Comparison of ENCODE assay signal across 1 cellular context in the genomic region with DNA sequence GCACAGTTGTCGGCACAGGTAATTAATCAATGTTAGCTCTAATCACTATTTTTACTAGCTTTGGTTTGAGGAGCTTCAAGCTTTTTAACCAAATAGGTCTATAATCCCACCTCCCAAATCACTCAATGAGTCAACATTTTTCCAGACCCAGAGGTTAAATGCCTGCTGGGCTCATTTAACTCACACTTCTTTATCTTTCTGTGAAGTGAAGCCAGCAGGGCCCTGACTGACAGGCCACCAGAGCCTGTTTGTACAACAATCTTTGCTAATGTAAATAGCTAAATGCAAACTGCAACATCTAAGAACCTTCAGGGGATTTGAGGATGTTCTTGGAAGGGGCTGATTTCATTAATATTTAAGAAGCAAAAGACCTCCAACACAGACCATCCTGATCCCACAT.
TF ChIP-seq lines count a peak whose summit lies in the region.

No MANE protein-coding gene starts in this region.

TF ChIP-seq in GM23338, 12 proteins besides CTCF, POLR2A, EP300 and RAD21 (continued from another document):
- TF ChIP-seq, protein P1, sequence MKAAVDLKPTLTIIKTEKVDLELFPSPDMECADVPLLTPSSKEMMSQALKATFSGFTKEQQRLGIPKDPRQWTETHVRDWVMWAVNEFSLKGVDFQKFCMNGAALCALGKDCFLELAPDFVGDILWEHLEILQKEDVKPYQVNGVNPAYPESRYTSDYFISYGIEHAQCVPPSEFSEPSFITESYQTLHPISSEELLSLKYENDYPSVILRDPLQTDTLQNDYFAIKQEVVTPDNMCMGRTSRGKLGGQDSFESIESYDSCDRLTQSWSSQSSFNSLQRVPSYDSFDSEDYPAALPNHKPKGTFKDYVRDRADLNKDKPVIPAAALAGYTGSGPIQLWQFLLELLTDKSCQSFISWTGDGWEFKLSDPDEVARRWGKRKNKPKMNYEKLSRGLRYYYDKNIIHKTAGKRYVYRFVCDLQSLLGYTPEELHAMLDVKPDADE (IDR thresholded peaks at IDR 0.05) = no peak
- TF ChIP-seq JUNB (IDR thresholded peaks at IDR 0.05; ENCODE audit: unreplicated experiment) (no peak), EZH2phosphoT487 (IDR thresholded peaks at IDR 0.05; ENCODE audit: unreplicated experiment) (no peak), ZNF114 (CRISPR knock-in tag; IDR thresholded peaks at IDR 0.05) (no peak), NANOG (IDR thresholded peaks at IDR 0.05; ENCODE audit: borderline replicate concordance) (no peak), REST (IDR thresholded peaks at IDR 0.05; ENCODE audit: unreplicated experiment) (no peak), EZH2 (IDR thresholded peaks at IDR 0.05; ENCODE audit: low read depth, unreplicated experiment) (no peak), ZNF462 (CRISPR knock-in tag; IDR thresholded peaks at IDR 0.05) (no peak)
